In genomic region chr6:75855047-75855446, GRCh38 we compare ENCODE assay signal across 8 cellular contexts.
DNase-seq lines count a peak whose midpoint lies in the region; ATAC-seq and TF ChIP-seq lines count a peak whose summit lies in the region.

No MANE protein-coding gene starts in this region.

- TF ChIP-seq RAD21 in SK-N-SH (IDR thresholded peaks at IDR 0.05; ENCODE audit: low read length) = peak; percentile 63

- no peaks in the 10 kb centered on the region for H3K4me1 Mint-ChIP-seq in activated naive CD4-positive, alpha-beta T cell treated with anti-CD3 and anti-CD28 coated beads for 36 hours (ENCODE audit: low read depth)
- no peaks in the 10 kb centered on the region for H3K4me1 Mint-ChIP-seq in activated CD4-positive, alpha-beta memory T cell treated with anti-CD3 and anti-CD28 coated beads for 36 hours (ENCODE audit: low read depth)

- no peak for TF ChIP-seq POLR2A in GM18505 (IDR thresholded peaks at IDR 0.05; ENCODE audit: borderline replicate concordance, extremely low read depth, insufficient read depth, insufficient read length)

- H3F3A ChIP-seq in SK-N-SH (replicated peaks; ENCODE audit: insufficient read depth) = no peaks in the 10 kb centered on the region

- TF ChIP-seq EP300 in SK-N-SH (IDR thresholded peaks at IDR 0.05; ENCODE audit: borderline replicate concordance in 1 of 2, low read depth in 1 of 2, low read length in 1 of 2) = no peak

- peaks cover 8% of the 10 kb centered on the region for H3K27me3 Mint-ChIP-seq in activated naive CD4-positive, alpha-beta T cell treated with anti-CD3 and anti-CD28 coated beads for 36 hours (ENCODE audit: low read depth)
- H3K27me3 Mint-ChIP-seq in activated CD4-positive, alpha-beta memory T cell treated with anti-CD3 and anti-CD28 coated beads for 36 hours = no peaks in the 10 kb centered on the region

- CTCF ChIA-PET in activated naive CD4-positive, alpha-beta T cell treated with anti-CD3 and anti-CD28 coated beads for 36 hours (lab: Charles Lee) = interaction anchor here (0.5 to 1.8 kb wide), 3 partner anchors 18 to 1618 kb away, joined by 3 to 5 read pairs (median 3); no protein-coding TSS in a partner anchor
- CTCF ChIA-PET in SK-N-SH (lab: Yijun Ruan, JAX) = interaction anchor here (0.7 to 1.9 kb wide), 17 partner anchors 10 to 1006 kb away, joined by 3 to 7 read pairs (median 4); partner anchors contain the start of gene TMEM30A
- CTCF ChIA-PET in activated CD4-positive, alpha-beta memory T cell treated with anti-CD3 and anti-CD28 coated beads for 36 hours (lab: Charles Lee) = interaction anchor here (0.6 to 2.5 kb wide), 3 partner anchors 15 to 63 kb away, joined by 3 to 9 read pairs (median 3); no protein-coding TSS in a partner anchor

- DNase-seq in activated naive CD4-positive, alpha-beta T cell treated with anti-CD3 and anti-CD28 coated beads for 36 hours = peak; percentile 46
- DNase-seq in activated naive CD4-positive, alpha-beta T cell treated with anti-CD3 and anti-CD28 coated beads, Interleukin-2, amount 50 U/mL, for 16 hours = no peak
- DNase-seq in HL-60 (ENCODE audit: low read depth in 1 of 2, low spot score in 1 of 2) (peak in 1 of 2 experiments; percentile 33), SK-N-SH (peak; percentile 15), foreskin keratinocyte (no peak)
- DNase-seq in stimulated activated CD8-positive, alpha-beta memory T cell treated with anti-CD3 and anti-CD28 coated beads, Interleukin-4, amount 100 ng/mL, for 48 hours = peak; percentile 35
- no peak for DNase-seq in activated CD4-positive, alpha-beta memory T cell treated with anti-CD3 and anti-CD28 coated beads for 36 hours

- H3K9me3 Mint-ChIP-seq in activated naive CD4-positive, alpha-beta T cell treated with anti-CD3 and anti-CD28 coated beads for 36 hours = no peaks in the 10 kb centered on the region
- no peaks in the 10 kb centered on the region for H3K9me3 Mint-ChIP-seq in activated CD4-positive, alpha-beta memory T cell treated with anti-CD3 and anti-CD28 coated beads for 36 hours

- H3K36me3 ChIP-seq in SK-N-SH (replicated peaks in 1 of 2; ENCODE audit: control insufficient read depth in 1 of 2, insufficient read depth in 2 of 2, low read length in 1 of 2) = peaks cover 6 to 8% of the 10 kb centered on the region in 2 experiments

- H3K36me3 Mint-ChIP-seq in activated naive CD4-positive, alpha-beta T cell treated with anti-CD3 and anti-CD28 coated beads for 36 hours (ENCODE audit: low read depth) = no peaks in the 10 kb centered on the region
- peaks cover 3% of the 10 kb centered on the region for H3K36me3 Mint-ChIP-seq in activated CD4-positive, alpha-beta memory T cell treated with anti-CD3 and anti-CD28 coated beads for 36 hours

- POLR2A ChIA-PET in SK-N-SH (lab: Yijun Ruan, JAX) = no interaction called here
- POLR2A ChIA-PET in activated CD4-positive, alpha-beta memory T cell treated with anti-CD3 and anti-CD28 coated beads for 36 hours (lab: Charles Lee) = no interaction called here

- no peak overlapping the region for H3K4me3 Mint-ChIP-seq in activated naive CD4-positive, alpha-beta T cell treated with anti-CD3 and anti-CD28 coated beads for 36 hours
- H3K4me3 Mint-ChIP-seq in activated CD4-positive, alpha-beta memory T cell treated with anti-CD3 and anti-CD28 coated beads for 36 hours = no peak overlapping the region

- H3K9me3 ChIP-seq in SK-N-SH = no peaks in the 10 kb centered on the region

- ATAC-seq in foreskin keratinocyte (peak; percentile 56), GM18505 (IDR thresholded peaks at IDR 0.05; ENCODE audit: unreplicated experiment) (no peak)

- H2AFZ ChIP-seq in SK-N-SH (ENCODE audit: low read depth) = no peak overlapping the region

- H3K4me2 ChIP-seq in SK-N-SH = no peak overlapping the region

- intact Hi-C loops in activated naive CD4-positive, alpha-beta T cell treated with anti-CD3 and anti-CD28 coated beads for 36 hours (cut with micrococcal nuclease) = loop anchor here (1.0 to 10.0 kb wide), 2 partner anchors 38 to 80 kb away; no protein-coding TSS in a partner anchor
- intact Hi-C loops in activated CD4-positive, alpha-beta memory T cell treated with anti-CD3 and anti-CD28 coated beads for 36 hours (cut with micrococcal nuclease) = no loop called here

- H3K9ac ChIP-seq in SK-N-SH = no peak overlapping the region

- WGBS in SK-N-SH (ENCODE audit: low lambda C conversion rate) = 50% methylated on average over 1 of the region's 1 CpG

- peak; percentile 26 for TF ChIP-seq CTCF in HL-60 (IDR thresholded peaks at IDR 0.05; ENCODE audit: insufficient read depth, low read length)
- TF ChIP-seq CTCF in SK-N-SH (IDR thresholded peaks at IDR 0.05) = peak; percentile 71
- TF ChIP-seq CTCF in foreskin keratinocyte (conservative IDR thresholded peaks at IDR 0.05) = peak; percentile 66

- H3K27me3 ChIP-seq in HL-60 (ENCODE audit: insufficient read depth, poor library complexity, severe bottlenecking) = no peaks in the 10 kb centered on the region
- no peaks in the 10 kb centered on the region for H3K27me3 ChIP-seq in SK-N-SH (ENCODE audit: insufficient read depth)
- no peaks in the 10 kb centered on the region for H3K27me3 ChIP-seq in foreskin keratinocyte

- no peaks in the 10 kb centered on the region for H3K79me2 ChIP-seq in SK-N-SH (ENCODE audit: insufficient read depth)

- H3K4me1 ChIP-seq in SK-N-SH (ENCODE audit: control insufficient read depth in 1 of 2, insufficient read depth in 2 of 2, low read depth in 1 of 2, low read length in 1 of 2) (no peaks in the 10 kb centered on the region; a peak in 1 of 4 replicates), foreskin keratinocyte (peaks cover 1% of the 10 kb centered on the region)

- no peaks in the 10 kb centered on the region for H4K20me1 ChIP-seq in SK-N-SH (ENCODE audit: insufficient read depth)

- H3K27ac Mint-ChIP-seq in activated naive CD4-positive, alpha-beta T cell treated with anti-CD3 and anti-CD28 coated beads for 36 hours = no peak overlapping the region
- H3K27ac Mint-ChIP-seq in activated CD4-positive, alpha-beta memory T cell treated with anti-CD3 and anti-CD28 coated beads for 36 hours = no peak overlapping the region

- H3K27ac ChIP-seq in HL-60 (replicated peaks) (no peak overlapping the region), SK-N-SH (ENCODE audit: low read depth in 2 of 2, low read length in 1 of 2) (no peak overlapping the region), foreskin keratinocyte (no peak overlapping the region)

- no peaks in the 10 kb centered on the region for H3K9me2 ChIP-seq in SK-N-SH

- H3K4me3 ChIP-seq in HL-60 (replicated peaks; ENCODE audit: insufficient read depth, low read length) (no peak overlapping the region), SK-N-SH (ENCODE audit: low read depth in 2 of 2, low read length in 1 of 2) (no peak overlapping the region)

TF ChIP-seq in SK-N-SH, 30 proteins besides CTCF, POLR2A, EP300 and RAD21:
- TF ChIP-seq CHD2 (IDR thresholded peaks at IDR 0.05; ENCODE audit: low read length, partially characterized antibody) (no peak), SIN3A (IDR thresholded peaks at IDR 0.05; ENCODE audit: borderline replicate concordance, low read depth, low read length) (no peak), SMC3 (IDR thresholded peaks at IDR 0.05; ENCODE audit: low read depth, low read length) (0 out of 2 replicates have a peak, but pooled peaks have one; percentile 16), IRF3 (IDR thresholded peaks at IDR 0.05; ENCODE audit: low read depth, low read length) (no peak), TCF12 (IDR thresholded peaks at IDR 0.05) (no peak), MEF2A (IDR thresholded peaks at IDR 0.05; ENCODE audit: borderline replicate concordance, low read depth) (no peak)

Comparison
In these comparisons a context has a peak if more than half of its experiments do, and no peak if none do; other contexts are left out.
1. DNase-seq: peak in activated naive CD4-positive, alpha-beta T cell treated with anti-CD3 and anti-CD28 coated beads for 36 hours (single experiment), SK-N-SH (single experiment) and stimulated activated CD8-positive, alpha-beta memory T cell treated with anti-CD3 and anti-CD28 coated beads, Interleukin-4, amount 100 ng/mL, for 48 hours (single experiment); none in activated naive CD4-positive, alpha-beta T cell treated with anti-CD3 and anti-CD28 coated beads, Interleukin-2, amount 50 U/mL, for 16 hours (single experiment), foreskin keratinocyte (0 of 2) and activated CD4-positive, alpha-beta memory T cell treated with anti-CD3 and anti-CD28 coated beads for 36 hours (single experiment).
2. Peak in every context shown above with its lines, with median percentiles within 50 percentile points of each other: CTCF ChIP-seq.